ENCODE assay signal across 20 cellular contexts in the genomic region with DNA sequence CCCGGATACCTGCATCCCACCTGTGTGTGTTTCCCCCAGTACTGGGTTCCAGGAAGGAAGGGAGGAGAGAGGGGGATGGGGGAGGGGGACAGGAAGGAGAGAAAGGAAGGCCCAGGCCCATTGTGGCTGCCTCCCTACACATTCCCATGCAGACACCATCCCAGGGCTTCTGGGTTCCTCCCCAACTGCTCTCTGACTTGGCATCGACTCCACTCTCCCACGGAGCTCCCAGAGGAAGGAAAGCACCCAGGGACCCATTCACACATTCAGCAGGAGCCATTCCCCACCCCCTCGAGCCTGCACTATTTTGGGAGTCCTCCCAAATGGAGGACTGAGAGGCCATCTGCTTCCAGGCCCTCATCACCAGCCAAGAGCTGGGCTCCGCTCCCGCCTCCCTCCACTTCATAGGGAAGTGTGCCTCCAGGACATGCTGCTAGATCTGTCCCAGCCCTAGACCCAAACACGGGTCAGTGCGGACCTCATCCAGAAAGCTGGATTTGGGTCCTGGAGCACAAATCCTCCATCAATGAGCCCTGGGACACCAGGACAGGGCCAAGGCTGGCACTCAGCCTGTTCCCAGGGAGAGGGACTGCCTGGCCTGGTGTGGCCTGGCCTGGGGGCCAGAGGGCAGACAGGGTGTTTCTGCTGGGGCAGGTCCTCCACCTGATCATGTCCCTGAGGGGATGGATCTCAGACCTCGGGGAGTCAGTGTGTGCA. TPM values are rescaled to one million over a fixed set of nuclear protein-coding genes. Genes with fewer than 3 reads are reported as not detected.
A peak's percentile ranks its signal among the peaks of the same experiment; 100 is the strongest.
DNase-seq lines count a peak whose midpoint lies in the region; ATAC-seq and TF ChIP-seq lines count a peak whose summit lies in the region.
"Had no signal": no experiment of that assay in that cellular context is flagged by ENCODE, and none has a peak within 500 bp of the region (broad histone marks: within the 10 kb centered on the region; RNA-seq: fewer than 3 reads in every experiment).

No MANE protein-coding gene starts in this region.

- peak overlapping the region; percentile 100 for H3K4me2 ChIP-seq in BLaER1
- H3K4me2 ChIP-seq in HCT116 (ENCODE audit: low read length) = no peak overlapping the region

- H3K9ac ChIP-seq in BLaER1 (0 out of 2 replicates have a peak overlapping the region, but pooled peaks have one; percentile 32), HCT116 (ENCODE audit: low read length) (no peak overlapping the region)
- H3K9ac ChIP-seq: GM23248 had no signal

- H3K27me3 ChIP-seq in BLaER1 (peaks cover 51% of the 10 kb centered on the region), HCT116 (ENCODE audit: insufficient read depth, low read length) (no peaks in the 10 kb centered on the region)
- H3K27me3 ChIP-seq: ascending aorta had no signal

- H3K27me3 Mint-ChIP-seq in naive thymus-derived CD8-positive, alpha-beta T cell = peaks cover 0 to 14% (median 0%) of the 10 kb centered on the region in 5 donors
- peaks cover 4% of the 10 kb centered on the region for H3K27me3 Mint-ChIP-seq in HFFc6 (ENCODE audit: insufficient read depth)

- H3K9me3 Mint-ChIP-seq in naive thymus-derived CD8-positive, alpha-beta T cell = no peaks in the 10 kb centered on the region
- no peaks in the 10 kb centered on the region for H3K9me3 Mint-ChIP-seq in HFFc6
- H3K9me3 Mint-ChIP-seq: activated CD4-positive, alpha-beta memory T cell treated with anti-CD3 and anti-CD28 coated beads for 36 hours; dendritic cell treated with granulocyte-macrophage colony-stimulating factor and Interleukin-4, amounts not matched to agents 40 ng/mL and 50 ng/mL, for 4 days had no signal

- no peak for TF ChIP-seq CTCF in HCT116 (IDR thresholded peaks at IDR 0.05 in 2 of 3, conservative IDR thresholded peaks at IDR 0.05 in 1 of 3; ENCODE audit: borderline replicate concordance in 1 of 3, insufficient read depth in 1 of 3, low read depth in 2 of 3, low read length in 2 of 3)
- TF ChIP-seq CTCF in HFFc6 (IDR thresholded peaks at IDR 0.05) = no peak

- H3K79me2 ChIP-seq in HCT116 (ENCODE audit: insufficient read depth, low read length) = no peaks in the 10 kb centered on the region

- peak overlapping the region in 6 of 10 donors; percentile 7 to 76 (median 51) for H3K4me3 Mint-ChIP-seq in naive thymus-derived CD8-positive, alpha-beta T cell
- no peak overlapping the region for H3K4me3 Mint-ChIP-seq in HFFc6
- H3K4me3 Mint-ChIP-seq: activated CD4-positive, alpha-beta memory T cell treated with anti-CD3 and anti-CD28 coated beads for 36 hours had no signal

- H3K27ac ChIP-seq in BLaER1 = no peak overlapping the region
- peak overlapping the region; percentile 17; the same call in 1 of the 2 replicates for H3K27ac ChIP-seq in HCT116 (ENCODE audit: low read depth, low read length)
- H3K27ac ChIP-seq: ascending aorta, esophagus squamous epithelium, GM23248, skin epidermis had no signal

- H3K36me3 ChIP-seq in BLaER1 (no peaks in the 10 kb centered on the region), HCT116 (ENCODE audit: control insufficient read depth in 1 of 2, insufficient read depth in 2 of 2, low read length in 2 of 2) (no peaks in the 10 kb centered on the region)

- H3K27ac Mint-ChIP-seq in naive thymus-derived CD8-positive, alpha-beta T cell = peak overlapping the region in 1 of 10 donors; percentile 71
- no peak overlapping the region for H3K27ac Mint-ChIP-seq in HFFc6
- H3K27ac Mint-ChIP-seq: activated CD4-positive, alpha-beta memory T cell treated with anti-CD3 and anti-CD28 coated beads for 36 hours; dendritic cell treated with granulocyte-macrophage colony-stimulating factor and Interleukin-4, amounts not matched to agents 40 ng/mL and 50 ng/mL, for 4 days had no signal

- intact Hi-C loops in HCT116 (cut with micrococcal nuclease) = no loop called here

- H3K9me3 ChIP-seq in BLaER1 (no peaks in the 10 kb centered on the region), HCT116 (ENCODE audit: control insufficient read depth in 1 of 2, insufficient read depth in 1 of 2, low read depth in 1 of 2, low read length in 2 of 2) (no peaks in the 10 kb centered on the region)
- H3K9me3 ChIP-seq: ascending aorta, esophagus squamous epithelium had no signal

- TF ChIP-seq RAD21 in HCT116 (IDR thresholded peaks at IDR 0.05; ENCODE audit: low read depth) = no peak

- POLR2A ChIA-PET in HCT116 (lab: Charles Lee) = interaction anchor here (0.6 kb wide), 1 partner anchor 59 kb away, joined by 3 read pairs; the partner anchor contains the start of gene SNAPC2
- POLR2A ChIA-PET in naive thymus-derived CD8-positive, alpha-beta T cell (lab: Charles Lee) = interaction anchor here (0.6 to 2.3 kb wide), 3 partner anchors 8 to 14 kb away, joined by 6 to 10 read pairs (median 6); no protein-coding TSS in a partner anchor

- H3K4me1 ChIP-seq in BLaER1 (peaks cover 63% of the 10 kb centered on the region), HCT116 (ENCODE audit: control insufficient read depth in 1 of 2, insufficient read depth in 2 of 2, low read length in 2 of 2) (peaks cover 0 to 18% of the 10 kb centered on the region in 2 experiments; a peak in 1 of 4 replicates)
- H3K4me1 ChIP-seq: ascending aorta had no signal

- ATAC-seq in HCT116 (no peak), HG03095 (IDR thresholded peaks at IDR 0.05; ENCODE audit: unreplicated experiment) (no peak)
- no peak for ATAC-seq in naive thymus-derived CD8-positive, alpha-beta T cell

- peaks cover 8 to 22% (median 18%) of the 10 kb centered on the region in 4 donors for H3K4me1 Mint-ChIP-seq in naive thymus-derived CD8-positive, alpha-beta T cell
- no peaks in the 10 kb centered on the region for H3K4me1 Mint-ChIP-seq in HFFc6 (ENCODE audit: low read depth)

- no peak overlapping the region for H2AFZ ChIP-seq in HCT116 (ENCODE audit: low read depth, low read length, poor library complexity, severe bottlenecking)
- H2AFZ ChIP-seq: GM23248 had no signal

- no peaks in the 10 kb centered on the region for H3K9me2 ChIP-seq in HCT116 (ENCODE audit: insufficient read depth)

- DNase-seq in HCT116 (ENCODE audit: low read depth, low spot score) (no peak), cerebellar nuclear complex (lab: John Stamatoyannopoulos, UW) (peak; percentile 51 to 72), NK-92 (lab: John Stamatoyannopoulos, UW; ENCODE audit: unreplicated experiment) (no peak), HFFc6 (no peak), kidney glomerular epithelial cell (lab: John Stamatoyannopoulos, UW) (no peak)
- no peak for DNase-seq in naive thymus-derived CD8-positive, alpha-beta T cell
- DNase-seq: activated CD4-positive, alpha-beta memory T cell treated with anti-CD3 and anti-CD28 coated beads for 36 hours; esophagus squamous epithelium; GM23248; KG1; NCI-H1105 treated with DMSO at 0.1 percent for 48 hours; NCI-H345; stimulated activated naive CD4-positive, alpha-beta T cell treated with Interleukin-2 at 50 U/mL for 16 hours had no signal

- RAD21 ChIA-PET in HCT116 (lab: Charles Lee; ENCODE audit: low non-redundant PET in 1 of 2, low total read pairs in 2 of 2, uncharacterized antibody in 2 of 2, unreplicated experiment in 2 of 2) = no interaction called here

- CTCF ChIA-PET in HCT116 (lab: Charles Lee) = interaction anchor here (1.0 to 1.9 kb wide), 4 partner anchors 8 to 42 kb away, joined by 3 to 11 read pairs (median 4); partner anchors contain the start of gene MAP2K7

- peaks cover 0 to 2% (median 0%) of the 10 kb centered on the region in 3 donors for H3K36me3 Mint-ChIP-seq in naive thymus-derived CD8-positive, alpha-beta T cell
- no peaks in the 10 kb centered on the region for H3K36me3 Mint-ChIP-seq in HFFc6 (ENCODE audit: low read depth)
- H3K36me3 Mint-ChIP-seq: activated CD4-positive, alpha-beta memory T cell treated with anti-CD3 and anti-CD28 coated beads for 36 hours had no signal

- no peak for TF ChIP-seq POLR2A in HCT116 (IDR thresholded peaks at IDR 0.05; ENCODE audit: borderline replicate concordance, extremely low read depth, insufficient read depth, insufficient read length)

- BruUV-seq in HCT116 (replicated peaks; lab: Mats Ljungman, UMichigan) = no TSS peak

- H4K20me1 ChIP-seq in BLaER1 = peaks cover 32% of the 10 kb centered on the region
- no peaks in the 10 kb centered on the region for H4K20me1 ChIP-seq in HCT116 (ENCODE audit: insufficient read depth)

- no peak overlapping the region for H3K4me3 ChIP-seq in BLaER1
- H3K4me3 ChIP-seq in HCT116 (replicated peaks in 1 of 2; ENCODE audit: low read depth in 1 of 2, low read length in 2 of 2) = no peak overlapping the region
- H3K4me3 ChIP-seq: GM23248 had no signal

RNA-seq across cellular contexts. Expression of gene PRR36, which starts 13.1 kb away (rescaled TPM):
- total RNA-seq in HCT116 (2021; ENCODE audit: unreplicated experiment) = 7.5 TPM
- polyA plus RNA-seq in HCT116 (2012) = 5.2 and 6.0 TPM in 2 replicates
- under 1 TPM; 0.11 to 0.21 TPM for total RNA-seq in naive thymus-derived CD8-positive, alpha-beta T cell
- under 1 TPM; 0.03 to 0.18 (median 0.13) TPM for polyA plus RNA-seq in naive thymus-derived CD8-positive, alpha-beta T cell
- under 1 TPM in 4 of 6 experiments, not detected in 2; 0.05 to 0.18 (median 0.09) TPM for total RNA-seq in HFFc6 (2021; fragmentation: NEBNext Ultra II Directional; extraction: Animal tissue kit (Norgen Biotek cat#: 25700))
- total RNA-seq: ascending aorta, GM23248, liver had no signal
- polyA plus RNA-seq: GM23248 had no signal

RNA-seq across cellular contexts. Expression of gene LRRC8E, which starts 27.2 kb away (rescaled TPM):
- total RNA-seq in HCT116 (2021; ENCODE audit: unreplicated experiment) = 18.1 TPM
- 11.8 and 13.0 TPM in 2 replicates for polyA plus RNA-seq in HCT116 (2012)
- not detected for total RNA-seq in naive thymus-derived CD8-positive, alpha-beta T cell
- polyA plus RNA-seq in naive thymus-derived CD8-positive, alpha-beta T cell = not detected
- total RNA-seq in HFFc6 (2021; fragmentation: NEBNext Ultra II Directional; extraction: Animal tissue kit (Norgen Biotek cat#: 25700)) = 1 to 10 TPM; 4.9 to 7.3 (median 6.1) TPM
- total RNA-seq: activated CD4-positive, alpha-beta memory T cell treated with anti-CD3 and anti-CD28 coated beads for 36 hours; ascending aorta had no signal

RNA-seq across cellular contexts. Expression of gene EVI5L, which starts 31.0 kb away (rescaled TPM):
- 15.0 TPM for total RNA-seq in HCT116 (2021; ENCODE audit: unreplicated experiment)
- polyA plus RNA-seq in HCT116 (2012) = 17.1 and 21.0 TPM in 2 replicates
- total RNA-seq in naive thymus-derived CD8-positive, alpha-beta T cell = 10 to 100 TPM; 10.5 to 11.5 TPM
- 1 to 10 TPM; 1.1 to 2.7 (median 1.7) TPM for polyA plus RNA-seq in naive thymus-derived CD8-positive, alpha-beta T cell
- total RNA-seq in HFFc6 (2021; fragmentation: NEBNext Ultra II Directional; extraction: Animal tissue kit (Norgen Biotek cat#: 25700)) = 10 to 100 TPM; 26.4 to 33.0 (median 27.7) TPM

RNA-seq across cellular contexts. Expression of gene MAP2K7, which starts 42.6 kb away (rescaled TPM):
- total RNA-seq in HCT116 (2021; ENCODE audit: unreplicated experiment) = 59.1 TPM
- polyA plus RNA-seq in HCT116 (2012) = 36.4 and 43.1 TPM in 2 replicates
- total RNA-seq in naive thymus-derived CD8-positive, alpha-beta T cell = 10 to 100 TPM; 85.7 to 86.9 TPM
- 1 to 10 TPM; 1.8 to 5.1 (median 2.3) TPM for polyA plus RNA-seq in naive thymus-derived CD8-positive, alpha-beta T cell
- total RNA-seq in HFFc6 (2021; fragmentation: NEBNext Ultra II Directional; extraction: Animal tissue kit (Norgen Biotek cat#: 25700)) = 10 to 100 TPM; 21.7 to 25.8 (median 22.8) TPM

RNA-seq across cellular contexts. Expression of gene TGFBR3L, which starts 53.6 kb away (rescaled TPM):
- total RNA-seq in HCT116 (2021; ENCODE audit: unreplicated experiment) = 30.9 TPM
- polyA plus RNA-seq in HCT116 (2012) = 37.9 and 39.2 TPM in 2 replicates
- total RNA-seq in naive thymus-derived CD8-positive, alpha-beta T cell = under 1 TPM; 0.41 to 0.57 TPM
- polyA plus RNA-seq in naive thymus-derived CD8-positive, alpha-beta T cell = under 1 TPM in 1 of 3 donors, not detected in 2; 0.60 TPM
- 10 to 100 TPM in 2 of 6 experiments, 1 to 10 TPM in 4; 4.5 to 12.0 (median 7.7) TPM for total RNA-seq in HFFc6 (2021; fragmentation: NEBNext Ultra II Directional; extraction: Animal tissue kit (Norgen Biotek cat#: 25700))
- total RNA-seq: esophagus squamous epithelium, urinary bladder had no signal

Comparison
In these comparisons a context has a peak if more than half of its experiments do, and no peak if none do; other contexts are left out.
1. DNase-seq: peak in cerebellar nuclear complex (2 of 2); none in HCT116 (single experiment), naive thymus-derived CD8-positive, alpha-beta T cell (0 of 10), NK-92 (single experiment), HFFc6 (single experiment) and kidney glomerular epithelial cell (single experiment).
2. RNA of gene LRRC8E, which starts 27.2 kb away (total RNA-seq): 18.1 TPM in HCT116 (single experiment) and 4.9 to 7.3 TPM in HFFc6; not detected in naive thymus-derived CD8-positive, alpha-beta T cell; every median in the first group is over 4 times any median in the second.